ENCODE assay signal across 8 cellular contexts in the genomic region with DNA sequence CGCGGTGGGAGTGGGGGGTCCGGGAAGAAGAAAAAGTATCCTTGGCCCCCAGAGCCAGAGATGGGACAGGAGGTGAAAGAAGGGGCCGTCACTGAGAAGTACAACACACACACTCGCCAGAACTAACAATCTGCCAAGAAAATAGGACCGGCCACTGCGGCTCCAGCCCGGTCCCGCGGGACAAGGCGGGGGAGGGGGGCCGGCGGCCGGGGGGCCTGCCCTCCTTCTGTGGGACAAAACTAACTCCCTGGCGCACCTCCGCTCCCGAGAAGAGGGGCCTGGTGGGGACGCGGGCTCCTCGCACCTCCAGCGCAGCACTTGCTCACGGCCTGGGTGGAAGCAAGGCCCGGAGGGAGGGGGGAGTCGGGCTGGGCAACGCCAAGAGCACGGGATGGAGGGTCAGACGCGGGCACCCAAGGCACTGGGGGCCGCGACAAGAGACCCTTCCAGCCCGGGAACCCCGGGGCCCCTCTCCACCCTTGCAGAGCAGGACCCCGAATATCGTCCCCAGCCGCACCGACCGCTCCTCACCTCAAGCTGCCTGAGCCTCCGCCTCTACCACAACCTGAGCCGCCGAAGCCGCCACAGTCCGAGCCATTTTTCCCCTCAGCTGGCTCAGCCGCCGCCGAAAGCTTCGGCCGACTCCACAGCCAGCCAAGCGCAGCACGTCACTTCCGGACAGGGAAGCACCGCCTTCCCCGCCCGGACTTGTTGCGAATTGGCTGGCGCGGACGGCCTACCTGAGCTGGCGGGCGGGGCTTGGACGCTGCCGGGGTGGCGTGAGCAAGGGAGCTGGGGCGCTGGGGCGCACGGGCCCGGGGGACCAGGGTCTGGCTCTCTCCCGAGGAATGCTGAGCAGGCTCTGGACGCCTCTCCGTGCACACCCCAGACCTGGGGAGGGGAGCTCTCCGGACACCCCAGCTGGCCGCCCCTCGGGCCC.
A peak's percentile ranks its signal among the peaks of the same experiment; 100 is the strongest.
DNase-seq lines count a peak whose midpoint lies in the region; ATAC-seq lines count a peak whose summit lies in the region.

A gene with protein sequence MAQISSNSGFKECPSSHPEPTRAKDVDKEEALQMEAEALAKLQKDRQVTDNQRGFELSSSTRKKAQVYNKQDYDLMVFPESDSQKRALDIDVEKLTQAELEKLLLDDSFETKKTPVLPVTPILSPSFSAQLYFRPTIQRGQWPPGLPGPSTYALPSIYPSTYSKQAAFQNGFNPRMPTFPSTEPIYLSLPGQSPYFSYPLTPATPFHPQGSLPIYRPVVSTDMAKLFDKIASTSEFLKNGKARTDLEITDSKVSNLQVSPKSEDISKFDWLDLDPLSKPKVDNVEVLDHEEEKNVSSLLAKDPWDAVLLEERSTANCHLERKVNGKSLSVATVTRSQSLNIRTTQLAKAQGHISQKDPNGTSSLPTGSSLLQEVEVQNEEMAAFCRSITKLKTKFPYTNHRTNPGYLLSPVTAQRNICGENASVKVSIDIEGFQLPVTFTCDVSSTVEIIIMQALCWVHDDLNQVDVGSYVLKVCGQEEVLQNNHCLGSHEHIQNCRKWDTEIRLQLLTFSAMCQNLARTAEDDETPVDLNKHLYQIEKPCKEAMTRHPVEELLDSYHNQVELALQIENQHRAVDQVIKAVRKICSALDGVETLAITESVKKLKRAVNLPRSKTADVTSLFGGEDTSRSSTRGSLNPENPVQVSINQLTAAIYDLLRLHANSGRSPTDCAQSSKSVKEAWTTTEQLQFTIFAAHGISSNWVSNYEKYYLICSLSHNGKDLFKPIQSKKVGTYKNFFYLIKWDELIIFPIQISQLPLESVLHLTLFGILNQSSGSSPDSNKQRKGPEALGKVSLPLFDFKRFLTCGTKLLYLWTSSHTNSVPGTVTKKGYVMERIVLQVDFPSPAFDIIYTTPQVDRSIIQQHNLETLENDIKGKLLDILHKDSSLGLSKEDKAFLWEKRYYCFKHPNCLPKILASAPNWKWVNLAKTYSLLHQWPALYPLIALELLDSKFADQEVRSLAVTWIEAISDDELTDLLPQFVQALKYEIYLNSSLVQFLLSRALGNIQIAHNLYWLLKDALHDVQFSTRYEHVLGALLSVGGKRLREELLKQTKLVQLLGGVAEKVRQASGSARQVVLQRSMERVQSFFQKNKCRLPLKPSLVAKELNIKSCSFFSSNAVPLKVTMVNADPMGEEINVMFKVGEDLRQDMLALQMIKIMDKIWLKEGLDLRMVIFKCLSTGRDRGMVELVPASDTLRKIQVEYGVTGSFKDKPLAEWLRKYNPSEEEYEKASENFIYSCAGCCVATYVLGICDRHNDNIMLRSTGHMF (N-terminal part only) (minus strand): TSS at position 670 of the 940 bp plus-strand sequence. CDS start 38,245 bp downstream, outside the sequence.

- H3K27me3 ChIP-seq in BLaER1 treated with 17β-estradiol and CSF1 and Interleukin-3, amounts not matched to agents 10 nM and 100 nM: no peaks in the 10 kb centered on the region

- DNase-seq in NCI-H526 (lab: John Stamatoyannopoulos, UW): peak; percentile 91 to 99
- DNase-seq in activated CD4-positive, alpha-beta T cell treated with anti-CD3 and anti-CD28 coated beads for 48 hours: peak; percentile 97
- DNase-seq in kidney tubule cell (ENCODE audit: low spot score): peak; percentile 95
- DNase-seq in stimulated activated CD4-positive, alpha-beta T cell treated with anti-CD3 and anti-CD28 coated beads, Interleukin-1b, Interleukin-23, amount 100 ng/mL, for 24 hours (ENCODE audit: low read depth in 4 of 4, low spot score in 1 of 4): peak; percentile 84 to 96 (median 92)

- peak within 1 kb of the TSS; percentile 79 to 97 (median 88) for H3K4me3 ChIP-seq in BLaER1 treated with 17β-estradiol and CSF1 and Interleukin-3, amounts not matched to agents 10 nM and 100 nM

- peak within 1 kb of the TSS; percentile 81 to 96 (median 91) for H3K4me2 ChIP-seq in BLaER1 treated with 17β-estradiol and CSF1 and Interleukin-3, amounts not matched to agents 10 nM and 100 nM

- peak within 1 kb of the TSS; percentile 80 to 95 (median 91) for H3K27ac ChIP-seq in BLaER1 treated with 17β-estradiol and CSF1 and Interleukin-3, amounts not matched to agents 10 nM and 100 nM
- peak within 1 kb of the TSS; percentile 85 for H3K27ac ChIP-seq in cingulate gyrus (ENCODE audit: low read depth, low read length)

- H3K9ac ChIP-seq in BLaER1 treated with 17β-estradiol and CSF1 and Interleukin-3, amounts not matched to agents 10 nM and 100 nM: peak within 1 kb of the TSS; percentile 84 to 95 (median 92)

- peaks cover 5 to 47% (median 32%) of the 10 kb centered on the region in 11 experiments; a peak in 16 of 22 replicates for H4K20me1 ChIP-seq in BLaER1 treated with 17β-estradiol and CSF1 and Interleukin-3, amounts not matched to agents 10 nM and 100 nM

- peaks cover 0 to 25% (median 15%) of the 10 kb centered on the region in 11 experiments; a peak in 16 of 22 replicates for H3K36me3 ChIP-seq in BLaER1 treated with 17β-estradiol and CSF1 and Interleukin-3, amounts not matched to agents 10 nM and 100 nM

- H3K4me1 ChIP-seq in BLaER1 treated with 17β-estradiol and CSF1 and Interleukin-3, amounts not matched to agents 10 nM and 100 nM: peaks cover 30 to 53% (median 37%) of the 10 kb centered on the region in 10 experiments

- ATAC-seq in GM19328 (IDR thresholded peaks at IDR 0.05; ENCODE audit: unreplicated experiment): peak; percentile 97
- ATAC-seq in HG03469 (IDR thresholded peaks at IDR 0.05; ENCODE audit: unreplicated experiment): peak; percentile 79

- H3K9me3 ChIP-seq in BLaER1 treated with 17β-estradiol and CSF1 and Interleukin-3, amounts not matched to agents 10 nM and 100 nM (replicated peaks in 1 of 11): no peaks in the 10 kb centered on the region

Comparison
In these comparisons a context has a peak if more than half of its experiments do, and no peak if none do; other contexts are left out.
1. Peak in every context shown above with its lines: DNase-seq, ATAC-seq, H3K4me3 ChIP-seq and H3K27ac ChIP-seq.